Comparison of ENCODE assay signal across 8 cellular contexts in the genomic region with DNA sequence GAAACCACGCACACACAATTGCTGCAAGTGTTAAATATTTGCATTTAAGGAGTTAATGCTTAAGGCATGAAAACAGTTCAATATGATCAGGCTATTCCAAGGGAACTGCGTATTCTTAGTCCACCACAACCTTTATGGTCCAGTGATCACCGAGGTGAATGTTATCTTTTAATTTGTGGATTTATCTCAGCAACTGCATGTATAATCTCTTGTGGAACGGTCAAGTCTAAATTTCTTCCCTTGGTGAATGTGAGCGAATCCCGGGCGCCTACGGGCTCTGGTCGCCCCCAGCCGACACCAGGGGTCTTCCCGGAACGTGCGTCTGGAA. TPM values are rescaled to one million over a fixed set of nuclear protein-coding genes. Genes with fewer than 3 reads are reported as not detected.
DNase-seq lines count a peak whose midpoint lies in the region; ATAC-seq, FAIRE-seq and TF ChIP-seq lines count a peak whose summit lies in the region.

No MANE protein-coding gene starts in this region.

- H3K9me3 ChIP-seq in right atrium auricular region (no peaks in the 10 kb centered on the region), mononuclear cell (ENCODE audit: low read depth, low read length) (no peaks in the 10 kb centered on the region), aorta (ENCODE audit: control insufficient read depth, low read length) (no peaks in the 10 kb centered on the region)

- WGBS in aorta, 2 donors, result 5% methylated on average over 13 of the region's 13 CpGs

- TF ChIP-seq CTCF in right atrium auricular region (IDR thresholded peaks at IDR 0.05), result no peak
- no peak for TF ChIP-seq CTCF in bronchial epithelial cell (IDR thresholded peaks at IDR 0.05; ENCODE audit: insufficient read depth, low read length, severe bottlenecking)

- FAIRE-seq in bronchial epithelial cell (lab: Jason Lieb, UNC), result no peak

- no peaks in the 10 kb centered on the region for H3K27me3 ChIP-seq in right atrium auricular region
- H3K27me3 ChIP-seq in bronchial epithelial cell (ENCODE audit: control insufficient read depth, insufficient read depth, low read length), result no peaks in the 10 kb centered on the region
- peaks cover 15% of the 10 kb centered on the region for H3K27me3 ChIP-seq in mononuclear cell (ENCODE audit: insufficient read depth, low read length)
- H3K27me3 ChIP-seq in aorta (ENCODE audit: control insufficient read depth in 1 of 2, insufficient read depth in 2 of 2, low read length in 1 of 2), result no peaks in the 10 kb centered on the region

- peak overlapping the region; percentile 65 to 84 for H3K4me3 ChIP-seq in right atrium auricular region
- H3K4me3 ChIP-seq in bronchial epithelial cell (ENCODE audit: low read depth, low read length), result peak overlapping the region; percentile 71
- peak overlapping the region; percentile 65 for H3K4me3 ChIP-seq in mononuclear cell (ENCODE audit: low read length)
- H3K4me3 ChIP-seq in aorta (ENCODE audit: low read length in 2 of 2), result peak overlapping the region; percentile 4 to 15

- intact Hi-C loops in Right ventricle myocardium inferior (cut with DNase I) (loop anchor here (2.0 kb wide), 1 partner anchor 28 kb away; a partner anchor contains a TSS), aorta (cut with DNase I) (loop anchor here in 1 of 2 donors (1.0 kb wide), 1 partner anchor 28 kb away; a partner anchor contains a TSS)

- ATAC-seq in Right ventricle myocardium inferior, result no peak
- ATAC-seq in aorta (ENCODE audit: low FRiP score), result no peak
- ATAC-seq in GM18520 (IDR thresholded peaks at IDR 0.05; ENCODE audit: unreplicated experiment), result no peak

- in situ Hi-C loops in ACHN (cut with HindIII; ENCODE audit: low pct_ligation_motif_present, low pct_unique_long_range_greater_than_20kb, low sequenced_read_pairs), result no loop called here

- H3K4me1 ChIP-seq in right atrium auricular region (peaks cover 0 to 15% of the 10 kb centered on the region in 2 donors), mononuclear cell (ENCODE audit: insufficient read depth, low read length) (peaks cover 14% of the 10 kb centered on the region), aorta (ENCODE audit: control insufficient read depth in 1 of 2, insufficient read depth in 2 of 2, low read length in 2 of 2) (no peaks in the 10 kb centered on the region)

- no peak for DNase-seq in right atrium auricular region (ENCODE audit: low spot score)
- no peak for DNase-seq in Right ventricle myocardium inferior (ENCODE audit: missing footprints)
- no peak for DNase-seq in bronchial epithelial cell (ENCODE audit: low read depth)
- DNase-seq in aorta, result no peak
- no peak for DNase-seq in ACHN
- no peak for DNase-seq in SW 1271 (lab: John Stamatoyannopoulos, UW)

- H3K36me3 ChIP-seq in right atrium auricular region (no peaks in the 10 kb centered on the region), bronchial epithelial cell (ENCODE audit: control insufficient read depth, insufficient read depth, low read length) (no peaks in the 10 kb centered on the region), aorta (ENCODE audit: control insufficient read depth in 1 of 2, insufficient read depth in 2 of 2, low read length in 1 of 2) (peaks cover 0 to 3% of the 10 kb centered on the region in 2 donors)

- peak overlapping the region; percentile 63 to 68 for H3K27ac ChIP-seq in right atrium auricular region
- H3K27ac ChIP-seq in aorta (ENCODE audit: low read depth in 1 of 2, low read length in 2 of 2), result no peak overlapping the region

RNA-seq across cellular contexts. Expression of a gene that starts 1.0 kb away (rescaled TPM):
- total RNA-seq in right atrium auricular region (1 to 10 TPM; 1.1 to 2.1 TPM), Right ventricle myocardium inferior (0.32 TPM), bronchial epithelial cell (0.26 and 0.38 TPM in 2 replicates), mononuclear cell (0.52 TPM), aorta (1 to 10 TPM in 1 of 2 donors, under 1 TPM in 1; 0.29 to 1.6 TPM)
- polyA plus RNA-seq in aorta, result under 1 TPM in 1 of 2 donors, not detected in 1; 0.13 TPM

RNA-seq across cellular contexts. Expression of a gene that starts 27.6 kb away (rescaled TPM):
- total RNA-seq in right atrium auricular region, result 10 to 100 TPM in 1 of 2 donors, 1 to 10 TPM in 1; 8.7 to 14.8 TPM
- 11.6 TPM for total RNA-seq in Right ventricle myocardium inferior
- total RNA-seq in bronchial epithelial cell, result 68.7 and 77.7 TPM in 2 replicates
- 11.6 TPM for total RNA-seq in mononuclear cell
- 10 to 100 TPM; 11.2 to 17.2 TPM for total RNA-seq in aorta
- 10 to 100 TPM; 13.7 to 43.1 TPM for polyA plus RNA-seq in aorta

RNA-seq across cellular contexts. Expression of a gene that starts 27.8 kb away (rescaled TPM):
- total RNA-seq in right atrium auricular region (10 to 100 TPM; 15.1 to 16.2 TPM), Right ventricle myocardium inferior (9.2 TPM), bronchial epithelial cell (6.3 and 9.0 TPM in 2 replicates), mononuclear cell (29.8 TPM), aorta (10 to 100 TPM; 19.5 to 36.7 TPM)
- polyA plus RNA-seq in aorta, result 1 to 10 TPM; 1.5 to 9.3 TPM

Comparison
In these comparisons a context has a peak if more than half of its experiments do, and no peak if none do; other contexts are left out.
1. H3K27ac ChIP-seq: peak in right atrium auricular region (2 of 2); none in aorta (0 of 2).
2. H3K4me3 ChIP-seq: peak in every context shown above with its lines; median percentile 74 in right atrium auricular region; 71 in bronchial epithelial cell; 65 in mononuclear cell; 10 in aorta.